In genomic region chr2:39948016-39948719, GRCh38 we compare ENCODE assay signal across 1 cellular context.
TF ChIP-seq lines count a peak whose summit lies in the region.

No MANE protein-coding gene starts in this region.

TF ChIP-seq in H1, 55 proteins besides CTCF, POLR2A, EP300 and RAD21:
- no peak for TF ChIP-seq NRF1 (IDR thresholded peaks at IDR 0.05; ENCODE audit: low read depth, low read length)
- no peak for TF ChIP-seq EZH2 (IDR thresholded peaks at IDR 0.05; ENCODE audit: low read depth, low read length, severe bottlenecking)
- TF ChIP-seq TBP (IDR thresholded peaks at IDR 0.05; ENCODE audit: low read depth, low read length) = no peak
- no peak for TF ChIP-seq BCL11A (IDR thresholded peaks at IDR 0.05; ENCODE audit: low read depth in 2 of 2, low read length in 2 of 2)
